9 cellular contexts compared by ENCODE assay signal in genomic region chr22:35330258-35330861, GRCh38. TPM values are rescaled to one million over a fixed set of nuclear protein-coding genes. Genes with fewer than 3 reads are reported as not detected.
A peak's percentile ranks its signal among the peaks of the same experiment; 100 is the strongest.
DNase-seq lines count a peak whose midpoint lies in the region; ATAC-seq, FAIRE-seq and TF ChIP-seq lines count a peak whose summit lies in the region.
"Had no signal": no experiment of that assay in that cellular context is flagged by ENCODE, and none has a peak within 500 bp of the region (broad histone marks: within the 10 kb centered on the region; RNA-seq: fewer than 3 reads in every experiment).

No MANE protein-coding gene starts in this region.

- no peaks in the 10 kb centered on the region for H3K27me3 ChIP-seq in astrocyte (ENCODE audit: insufficient read depth, low read length)

- peaks cover 7% of the 10 kb centered on the region for H4K20me1 ChIP-seq in astrocyte (ENCODE audit: insufficient read depth, low read length)

- DNase-seq in GM04503 (ENCODE audit: low read depth) = peak; percentile 54
- peak in 4 of 5 experiments; percentile 18 to 93 (median 43) for DNase-seq in T-helper 2 cell
- peak; percentile 39 for DNase-seq in astrocyte (ENCODE audit: low read depth)
- peak; percentile 89 to 97 for DNase-seq in lower leg skin (ENCODE audit: low spot score in 2 of 2)
- DNase-seq in stimulated activated CD8-positive, alpha-beta memory T cell treated with anti-CD3 and anti-CD28 coated beads, Interleukin-7, amount 100 ng/mL, for 4 hours (ENCODE audit: low read depth in 2 of 2) = peak; percentile 18 to 26
- no peak for DNase-seq in NCI-H446 (lab: John Stamatoyannopoulos, UW)

- WGBS in lower leg skin, 2 donors = 34 to 41% methylated on average over 16 of the region's 16 CpGs

- no peaks in the 10 kb centered on the region for H3K27me3 Mint-ChIP-seq in astrocyte (ENCODE audit: low read depth, unreplicated experiment)

- H3K27ac ChIP-seq in astrocyte (ENCODE audit: low read depth, low read length) = peak overlapping the region; percentile 21

- H3K4me1 Mint-ChIP-seq in astrocyte (ENCODE audit: low read depth, unreplicated experiment) = peaks cover 5% of the 10 kb centered on the region

- no peaks in the 10 kb centered on the region for H3K9me3 Mint-ChIP-seq in astrocyte (ENCODE audit: unreplicated experiment)

- intact Hi-C loops in lower leg skin (cut with DNase I; ENCODE audit: low total_unique reads) = no loop called here

- TF ChIP-seq POLR2A in lower leg skin (IDR thresholded peaks at IDR 0.05) = no peak

- H3K36me3 ChIP-seq in astrocyte (ENCODE audit: insufficient read depth, low read length) = peaks cover 32% of the 10 kb centered on the region

- no peaks in the 10 kb centered on the region for H3K9me3 ChIP-seq in astrocyte (ENCODE audit: insufficient read depth, low read depth, low read length)

- H3K4me3 ChIP-seq in astrocyte (ENCODE audit: insufficient read depth, low read depth, low read length) = no peak overlapping the region
- no peak overlapping the region for H3K4me3 ChIP-seq in lower leg skin (ENCODE audit: low read depth, poor library complexity, severe bottlenecking)

- H3K36me3 Mint-ChIP-seq in astrocyte (ENCODE audit: low read depth, unreplicated experiment) = peaks cover 16% of the 10 kb centered on the region

- H3K27ac Mint-ChIP-seq in astrocyte (ENCODE audit: unreplicated experiment) = peak overlapping the region; percentile 41

- FAIRE-seq in astrocyte (lab: Jason Lieb, UNC) = no peak
- FAIRE-seq: H1 had no signal

- H3K4me1 ChIP-seq in astrocyte (ENCODE audit: insufficient read depth, low read length) = peaks cover 7% of the 10 kb centered on the region

- TF ChIP-seq CTCF in astrocyte (IDR thresholded peaks at IDR 0.05; ENCODE audit: insufficient read depth, low read depth, low read length) = no peak
- no peak for TF ChIP-seq CTCF in lower leg skin (IDR thresholded peaks at IDR 0.05)

- H3K79me2 ChIP-seq in astrocyte (ENCODE audit: insufficient read depth, low read length) = no peaks in the 10 kb centered on the region

- no peak overlapping the region for H3K4me3 Mint-ChIP-seq in astrocyte (ENCODE audit: unreplicated experiment)

- no peak overlapping the region for H3K9ac ChIP-seq in astrocyte (ENCODE audit: low read length)

- ATAC-seq in HG02885 (IDR thresholded peaks at IDR 0.05; ENCODE audit: poor library complexity, unreplicated experiment) (no peak), GM19395 (IDR thresholded peaks at IDR 0.05; ENCODE audit: unreplicated experiment) (no peak)

- no peak overlapping the region for H2AFZ ChIP-seq in astrocyte (ENCODE audit: low read depth, low read length)

- peak overlapping the region; percentile 3 for H3K4me2 ChIP-seq in astrocyte (ENCODE audit: low read length)

RNA-seq across cellular contexts. Expression of gene TOM1, which starts 30.7 kb away (rescaled TPM):
- 27.3 and 29.6 TPM in 2 replicates for total RNA-seq in astrocyte
- total RNA-seq in lower leg skin = 100 to 1,000 TPM; 127 to 162 (median 143) TPM

RNA-seq across cellular contexts. Expression of gene HMOX1, which starts 50.5 kb away (rescaled TPM):
- total RNA-seq in astrocyte (14.0 and 17.0 TPM in 2 replicates), lower leg skin (100 to 1,000 TPM in 3 of 4 donors, 10 to 100 TPM in 1; 85.5 to 156 (median 112) TPM)

Comparison
In these comparisons a context has a peak if more than half of its experiments do, and no peak if none do; other contexts are left out.
1. DNase-seq: peak in GM04503 (single experiment), T-helper 2 cell (4 of 5), astrocyte (single experiment), lower leg skin (2 of 2) and stimulated activated CD8-positive, alpha-beta memory T cell treated with anti-CD3 and anti-CD28 coated beads, Interleukin-7, amount 100 ng/mL, for 4 hours (2 of 2); none in NCI-H446 (0 of 2).